In the genomic region with DNA sequence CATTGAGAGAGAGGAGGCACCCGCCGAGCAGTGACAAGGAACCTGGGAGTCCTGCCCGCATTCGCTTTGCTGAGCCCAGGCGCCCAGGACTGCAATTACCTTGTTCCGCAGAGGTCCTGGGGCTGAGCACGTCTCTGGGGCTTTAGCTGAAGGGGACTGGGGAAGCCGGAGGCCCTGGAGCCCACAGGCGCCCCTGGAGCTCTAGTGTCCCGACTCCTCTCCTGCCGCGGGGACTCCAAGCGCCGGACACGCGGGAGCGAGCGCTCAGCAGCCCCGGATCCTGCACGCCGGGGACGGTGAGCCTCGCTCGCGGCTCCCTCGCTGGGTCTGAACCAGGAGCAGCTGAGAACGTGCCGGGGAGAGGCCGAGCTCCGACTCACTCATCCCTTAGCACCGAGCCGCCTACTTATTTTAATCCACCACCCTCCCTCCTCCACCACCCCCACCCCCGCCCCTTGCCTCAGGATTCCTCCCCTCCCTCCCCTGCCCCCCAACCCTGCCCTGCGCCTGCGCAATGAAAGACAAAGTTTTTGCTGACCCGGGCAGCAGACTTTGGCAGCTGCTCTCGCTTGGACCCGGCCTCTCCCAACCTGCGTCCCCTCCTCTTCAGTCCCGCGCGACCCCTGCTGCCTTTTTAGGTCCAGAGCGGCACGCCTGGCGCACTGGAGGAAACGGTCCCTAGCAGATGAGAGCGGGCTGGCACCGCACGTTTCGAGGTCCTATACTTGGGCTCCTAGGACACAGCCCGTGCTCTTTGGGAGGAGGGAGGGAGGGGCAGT, we compare ENCODE assay signal across 1 cellular context.
A peak's percentile ranks its signal among the peaks of the same experiment; 100 is the strongest.
TF ChIP-seq lines count a peak whose summit lies in the region.

A gene (minus strand): TSS at position 382 of the 779 bp plus-strand sequence. CDS start 4,818 bp downstream, outside the sequence.

TF ChIP-seq in HepG2, 621 proteins besides CTCF, POLR2A, EP300 and RAD21 (continued from another document and continues in another):
- TF ChIP-seq, protein P1, sequence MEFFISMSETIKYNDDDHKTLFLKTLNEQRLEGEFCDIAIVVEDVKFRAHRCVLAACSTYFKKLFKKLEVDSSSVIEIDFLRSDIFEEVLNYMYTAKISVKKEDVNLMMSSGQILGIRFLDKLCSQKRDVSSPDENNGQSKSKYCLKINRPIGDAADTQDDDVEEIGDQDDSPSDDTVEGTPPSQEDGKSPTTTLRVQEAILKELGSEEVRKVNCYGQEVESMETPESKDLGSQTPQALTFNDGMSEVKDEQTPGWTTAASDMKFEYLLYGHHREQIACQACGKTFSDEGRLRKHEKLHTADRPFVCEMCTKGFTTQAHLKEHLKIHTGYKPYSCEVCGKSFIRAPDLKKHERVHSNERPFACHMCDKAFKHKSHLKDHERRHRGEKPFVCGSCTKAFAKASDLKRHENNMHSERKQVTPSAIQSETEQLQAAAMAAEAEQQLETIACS (CRISPR knock-in tag; IDR thresholded peaks at IDR 0.05) = peak; percentile 54; the same call in 1 of the 2 replicates
- TF ChIP-seq ZNF775 (CRISPR knock-in tag; IDR thresholded peaks at IDR 0.05; ENCODE audit: borderline replicate concordance) = no peak
- TF ChIP-seq NFATC3 (CRISPR knock-in tag; IDR thresholded peaks at IDR 0.05) = no peak
- TF ChIP-seq ZNF317 (CRISPR knock-in tag; IDR thresholded peaks at IDR 0.05) = no peak
- TF ChIP-seq RCOR2 (CRISPR knock-in tag; IDR thresholded peaks at IDR 0.05) = no peak
- TF ChIP-seq ZNF562 (CRISPR knock-in tag; IDR thresholded peaks at IDR 0.05; ENCODE audit: borderline replicate concordance) = no peak
- no peak for TF ChIP-seq NFIB (CRISPR knock-in tag; IDR thresholded peaks at IDR 0.05; ENCODE audit: borderline replicate concordance)
- 0 out of 2 replicates have a peak, but pooled peaks have one; percentile 55 for TF ChIP-seq ZNF225 (CRISPR knock-in tag; IDR thresholded peaks at IDR 0.05)
- TF ChIP-seq ZNF34 (CRISPR knock-in tag; IDR thresholded peaks at IDR 0.05; ENCODE audit: borderline replicate concordance) = no peak
- no peak for TF ChIP-seq KLF16 (CRISPR knock-in tag; IDR thresholded peaks at IDR 0.05)
- TF ChIP-seq, protein P2, sequence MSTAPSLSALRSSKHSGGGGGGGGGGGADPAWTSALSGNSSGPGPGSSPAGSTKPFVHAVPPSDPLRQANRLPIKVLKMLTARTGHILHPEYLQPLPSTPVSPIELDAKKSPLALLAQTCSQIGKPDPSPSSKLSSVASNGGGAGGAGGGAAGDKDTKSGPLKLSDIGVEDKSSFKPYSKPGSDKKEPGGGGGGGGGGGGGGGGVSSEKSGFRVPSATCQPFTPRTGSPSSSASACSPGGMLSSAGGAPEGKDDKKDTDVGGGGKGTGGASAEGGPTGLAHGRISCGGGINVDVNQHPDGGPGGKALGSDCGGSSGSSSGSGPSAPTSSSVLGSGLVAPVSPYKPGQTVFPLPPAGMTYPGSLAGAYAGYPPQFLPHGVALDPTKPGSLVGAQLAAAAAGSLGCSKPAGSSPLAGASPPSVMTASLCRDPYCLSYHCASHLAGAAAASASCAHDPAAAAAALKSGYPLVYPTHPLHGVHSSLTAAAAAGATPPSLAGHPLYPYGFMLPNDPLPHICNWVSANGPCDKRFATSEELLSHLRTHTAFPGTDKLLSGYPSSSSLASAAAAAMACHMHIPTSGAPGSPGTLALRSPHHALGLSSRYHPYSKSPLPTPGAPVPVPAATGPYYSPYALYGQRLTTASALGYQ (CRISPR knock-in tag; IDR thresholded peaks at IDR 0.05) = no peak
- TF ChIP-seq ZNF260 (CRISPR knock-in tag; IDR thresholded peaks at IDR 0.05; ENCODE audit: borderline replicate concordance, low read depth) = no peak
- TF ChIP-seq SP2 (CRISPR knock-in tag; IDR thresholded peaks at IDR 0.05) = no peak
- peak; percentile 61; the same call in 1 of the 2 replicates for TF ChIP-seq ZNF232 (CRISPR knock-in tag; IDR thresholded peaks at IDR 0.05; ENCODE audit: borderline replicate concordance)
- TF ChIP-seq, protein P3, sequence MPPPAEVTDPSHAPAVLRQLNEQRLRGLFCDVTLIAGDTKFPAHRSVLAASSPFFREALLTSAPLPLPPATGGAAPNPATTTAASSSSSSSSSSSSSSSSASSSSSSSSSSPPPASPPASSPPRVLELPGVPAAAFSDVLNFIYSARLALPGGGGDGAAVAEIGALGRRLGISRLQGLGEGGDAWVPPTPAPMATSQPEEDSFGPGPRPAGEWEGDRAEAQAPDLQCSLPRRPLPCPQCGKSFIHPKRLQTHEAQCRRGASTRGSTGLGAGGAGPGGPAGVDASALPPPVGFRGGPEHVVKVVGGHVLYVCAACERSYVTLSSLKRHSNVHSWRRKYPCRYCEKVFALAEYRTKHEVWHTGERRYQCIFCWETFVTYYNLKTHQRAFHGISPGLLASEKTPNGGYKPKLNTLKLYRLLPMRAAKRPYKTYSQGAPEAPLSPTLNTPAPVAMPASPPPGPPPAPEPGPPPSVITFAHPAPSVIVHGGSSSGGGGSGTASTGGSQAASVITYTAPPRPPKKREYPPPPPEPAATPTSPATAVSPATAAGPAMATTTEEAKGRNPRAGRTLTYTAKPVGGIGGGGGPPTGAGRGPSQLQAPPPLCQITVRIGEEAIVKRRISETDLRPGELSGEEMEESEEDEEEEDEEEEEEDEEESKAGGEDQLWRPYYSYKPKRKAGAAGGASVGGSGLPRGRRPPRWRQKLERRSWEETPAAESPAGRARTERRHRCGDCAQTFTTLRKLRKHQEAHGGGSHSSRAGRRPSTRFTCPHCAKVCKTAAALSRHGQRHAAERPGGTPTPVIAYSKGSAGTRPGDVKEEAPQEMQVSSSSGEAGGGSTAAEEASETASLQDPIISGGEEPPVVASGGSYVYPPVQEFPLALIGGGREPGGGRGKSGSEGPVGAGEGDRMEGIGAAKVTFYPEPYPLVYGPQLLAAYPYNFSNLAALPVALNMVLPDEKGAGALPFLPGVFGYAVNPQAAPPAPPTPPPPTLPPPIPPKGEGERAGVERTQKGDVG (CRISPR knock-in tag; IDR thresholded peaks at IDR 0.05; ENCODE audit: borderline replicate concordance) = no peak
- TF ChIP-seq HOXD1 (CRISPR knock-in tag; IDR thresholded peaks at IDR 0.05) = no peak
- no peak for TF ChIP-seq ZNF337 (CRISPR knock-in tag; IDR thresholded peaks at IDR 0.05; ENCODE audit: borderline replicate concordance, low read depth)
- TF ChIP-seq, protein P4, sequence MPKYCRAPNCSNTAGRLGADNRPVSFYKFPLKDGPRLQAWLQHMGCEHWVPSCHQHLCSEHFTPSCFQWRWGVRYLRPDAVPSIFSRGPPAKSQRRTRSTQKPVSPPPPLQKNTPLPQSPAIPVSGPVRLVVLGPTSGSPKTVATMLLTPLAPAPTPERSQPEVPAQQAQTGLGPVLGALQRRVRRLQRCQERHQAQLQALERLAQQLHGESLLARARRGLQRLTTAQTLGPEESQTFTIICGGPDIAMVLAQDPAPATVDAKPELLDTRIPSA (CRISPR knock-in tag; IDR thresholded peaks at IDR 0.05; ENCODE audit: borderline replicate concordance) = no peak
- TF ChIP-seq ZNF674 (CRISPR knock-in tag; IDR thresholded peaks at IDR 0.05; ENCODE audit: low read depth) = no peak
- TF ChIP-seq HMG20B (CRISPR knock-in tag; conservative IDR thresholded peaks at IDR 0.05) = no peak
- TF ChIP-seq ZNF672 (CRISPR knock-in tag; IDR thresholded peaks at IDR 0.05) = no peak
- TF ChIP-seq, protein P5, sequence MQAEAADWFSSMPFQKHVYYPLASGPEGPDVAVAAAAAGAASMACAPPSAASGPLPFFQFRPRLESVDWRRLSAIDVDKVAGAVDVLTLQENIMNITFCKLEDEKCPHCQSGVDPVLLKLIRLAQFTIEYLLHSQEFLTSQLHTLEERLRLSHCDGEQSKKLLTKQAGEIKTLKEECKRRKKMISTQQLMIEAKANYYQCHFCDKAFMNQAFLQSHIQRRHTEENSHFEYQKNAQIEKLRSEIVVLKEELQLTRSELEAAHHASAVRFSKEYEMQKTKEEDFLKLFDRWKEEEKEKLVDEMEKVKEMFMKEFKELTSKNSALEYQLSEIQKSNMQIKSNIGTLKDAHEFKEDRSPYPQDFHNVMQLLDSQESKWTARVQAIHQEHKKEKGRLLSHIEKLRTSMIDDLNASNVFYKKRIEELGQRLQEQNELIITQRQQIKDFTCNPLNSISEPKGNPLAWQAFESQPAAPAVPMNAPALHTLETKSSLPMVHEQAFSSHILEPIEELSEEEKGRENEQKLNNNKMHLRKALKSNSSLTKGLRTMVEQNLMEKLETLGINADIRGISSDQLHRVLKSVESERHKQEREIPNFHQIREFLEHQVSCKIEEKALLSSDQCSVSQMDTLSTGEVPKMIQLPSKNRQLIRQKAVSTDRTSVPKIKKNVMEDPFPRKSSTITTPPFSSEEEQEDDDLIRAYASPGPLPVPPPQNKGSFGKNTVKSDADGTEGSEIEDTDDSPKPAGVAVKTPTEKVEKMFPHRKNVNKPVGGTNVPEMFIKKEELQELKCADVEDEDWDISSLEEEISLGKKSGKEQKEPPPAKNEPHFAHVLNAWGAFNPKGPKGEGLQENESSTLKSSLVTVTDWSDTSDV (CRISPR knock-in tag; IDR thresholded peaks at IDR 0.05) = no peak
- TF ChIP-seq ZNF383 (CRISPR knock-in tag; IDR thresholded peaks at IDR 0.05; ENCODE audit: borderline replicate concordance) = no peak
- TF ChIP-seq ZNF460 (CRISPR knock-in tag; IDR thresholded peaks at IDR 0.05; ENCODE audit: borderline replicate concordance) = no peak
- no peak for TF ChIP-seq RFX1 (IDR thresholded peaks at IDR 0.05)
- TF ChIP-seq GATAD2A (CRISPR knock-in tag; IDR thresholded peaks at IDR 0.05) = no peak; the same call in 1 of the 2 replicates
- TF ChIP-seq HOXA3 (CRISPR knock-in tag; IDR thresholded peaks at IDR 0.05) = peak; percentile 25; the same call in 1 of the 2 replicates
- TF ChIP-seq, protein P6, sequence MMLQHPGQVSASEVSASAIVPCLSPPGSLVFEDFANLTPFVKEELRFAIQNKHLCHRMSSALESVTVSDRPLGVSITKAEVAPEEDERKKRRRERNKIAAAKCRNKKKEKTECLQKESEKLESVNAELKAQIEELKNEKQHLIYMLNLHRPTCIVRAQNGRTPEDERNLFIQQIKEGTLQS (CRISPR knock-in tag; IDR thresholded peaks at IDR 0.05) = no peak
- TF ChIP-seq, protein P7, sequence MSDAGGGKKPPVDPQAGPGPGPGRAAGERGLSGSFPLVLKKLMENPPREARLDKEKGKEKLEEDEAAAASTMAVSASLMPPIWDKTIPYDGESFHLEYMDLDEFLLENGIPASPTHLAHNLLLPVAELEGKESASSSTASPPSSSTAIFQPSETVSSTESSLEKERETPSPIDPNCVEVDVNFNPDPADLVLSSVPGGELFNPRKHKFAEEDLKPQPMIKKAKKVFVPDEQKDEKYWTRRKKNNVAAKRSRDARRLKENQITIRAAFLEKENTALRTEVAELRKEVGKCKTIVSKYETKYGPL (CRISPR knock-in tag; IDR thresholded peaks at IDR 0.05) = no peak
- no peak for TF ChIP-seq ZNF713 (CRISPR knock-in tag; IDR thresholded peaks at IDR 0.05)
- peak; percentile 71; the same call in 1 of the 2 replicates for TF ChIP-seq TSC22D2 (CRISPR knock-in tag; IDR thresholded peaks at IDR 0.05; ENCODE audit: borderline replicate concordance)
- TF ChIP-seq, protein P8, sequence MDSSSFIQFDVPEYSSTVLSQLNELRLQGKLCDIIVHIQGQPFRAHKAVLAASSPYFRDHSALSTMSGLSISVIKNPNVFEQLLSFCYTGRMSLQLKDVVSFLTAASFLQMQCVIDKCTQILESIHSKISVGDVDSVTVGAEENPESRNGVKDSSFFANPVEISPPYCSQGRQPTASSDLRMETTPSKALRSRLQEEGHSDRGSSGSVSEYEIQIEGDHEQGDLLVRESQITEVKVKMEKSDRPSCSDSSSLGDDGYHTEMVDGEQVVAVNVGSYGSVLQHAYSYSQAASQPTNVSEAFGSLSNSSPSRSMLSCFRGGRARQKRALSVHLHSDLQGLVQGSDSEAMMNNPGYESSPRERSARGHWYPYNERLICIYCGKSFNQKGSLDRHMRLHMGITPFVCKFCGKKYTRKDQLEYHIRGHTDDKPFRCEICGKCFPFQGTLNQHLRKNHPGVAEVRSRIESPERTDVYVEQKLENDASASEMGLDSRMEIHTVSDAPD (CRISPR knock-in tag; IDR thresholded peaks at IDR 0.05) = no peak
- TF ChIP-seq DMAP1 (CRISPR knock-in tag; IDR thresholded peaks at IDR 0.05) = no peak; the same call in 1 of the 2 replicates
- TF ChIP-seq FOSL1 (CRISPR knock-in tag; IDR thresholded peaks at IDR 0.05; ENCODE audit: borderline replicate concordance) = no peak
- TF ChIP-seq, protein P9, sequence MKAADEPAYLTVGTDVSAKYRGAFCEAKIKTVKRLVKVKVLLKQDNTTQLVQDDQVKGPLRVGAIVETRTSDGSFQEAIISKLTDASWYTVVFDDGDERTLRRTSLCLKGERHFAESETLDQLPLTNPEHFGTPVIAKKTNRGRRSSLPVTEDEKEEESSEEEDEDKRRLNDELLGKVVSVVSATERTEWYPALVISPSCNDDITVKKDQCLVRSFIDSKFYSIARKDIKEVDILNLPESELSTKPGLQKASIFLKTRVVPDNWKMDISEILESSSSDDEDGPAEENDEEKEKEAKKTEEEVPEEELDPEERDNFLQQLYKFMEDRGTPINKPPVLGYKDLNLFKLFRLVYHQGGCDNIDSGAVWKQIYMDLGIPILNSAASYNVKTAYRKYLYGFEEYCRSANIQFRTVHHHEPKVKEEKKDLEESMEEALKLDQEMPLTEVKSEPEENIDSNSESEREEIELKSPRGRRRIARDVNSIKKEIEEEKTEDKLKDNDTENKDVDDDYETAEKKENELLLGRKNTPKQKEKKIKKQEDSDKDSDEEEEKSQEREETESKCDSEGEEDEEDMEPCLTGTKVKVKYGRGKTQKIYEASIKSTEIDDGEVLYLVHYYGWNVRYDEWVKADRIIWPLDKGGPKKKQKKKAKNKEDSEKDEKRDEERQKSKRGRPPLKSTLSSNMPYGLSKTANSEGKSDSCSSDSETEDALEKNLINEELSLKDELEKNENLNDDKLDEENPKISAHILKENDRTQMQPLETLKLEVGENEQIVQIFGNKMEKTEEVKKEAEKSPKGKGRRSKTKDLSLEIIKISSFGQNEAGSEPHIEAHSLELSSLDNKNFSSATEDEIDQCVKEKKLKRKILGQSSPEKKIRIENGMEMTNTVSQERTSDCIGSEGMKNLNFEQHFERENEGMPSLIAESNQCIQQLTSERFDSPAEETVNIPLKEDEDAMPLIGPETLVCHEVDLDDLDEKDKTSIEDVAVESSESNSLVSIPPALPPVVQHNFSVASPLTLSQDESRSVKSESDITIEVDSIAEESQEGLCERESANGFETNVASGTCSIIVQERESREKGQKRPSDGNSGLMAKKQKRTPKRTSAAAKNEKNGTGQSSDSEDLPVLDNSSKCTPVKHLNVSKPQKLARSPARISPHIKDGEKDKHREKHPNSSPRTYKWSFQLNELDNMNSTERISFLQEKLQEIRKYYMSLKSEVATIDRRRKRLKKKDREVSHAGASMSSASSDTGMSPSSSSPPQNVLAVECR (CRISPR knock-in tag; IDR thresholded peaks at IDR 0.05; ENCODE audit: borderline replicate concordance) = no peak
